ENCODE assay signal across 6 cellular contexts in genomic region chr1:107051266-107051665, GRCh38.
"Had no signal": no experiment of that assay in that cellular context is flagged by ENCODE, and none has a peak within 500 bp of the region (broad histone marks: within the 10 kb centered on the region; RNA-seq: fewer than 3 reads in every experiment).

No MANE protein-coding gene starts in this region.

- DNase-seq: KBM-7, KG1 had no signal

- H3K9ac ChIP-seq: KMS-11 had no signal

- H3K4me3 Mint-ChIP-seq: IgD-negative memory B cell had no signal

- H3K27ac ChIP-seq: HL-60, KMS-11 had no signal

- FAIRE-seq: HTR-8/SVneo had no signal

- H3K4me2 ChIP-seq: KMS-11 had no signal

- H3K27ac Mint-ChIP-seq: IgD-negative memory B cell had no signal
